Comparison of ENCODE assay signal across 11 cellular contexts in the genomic region with DNA sequence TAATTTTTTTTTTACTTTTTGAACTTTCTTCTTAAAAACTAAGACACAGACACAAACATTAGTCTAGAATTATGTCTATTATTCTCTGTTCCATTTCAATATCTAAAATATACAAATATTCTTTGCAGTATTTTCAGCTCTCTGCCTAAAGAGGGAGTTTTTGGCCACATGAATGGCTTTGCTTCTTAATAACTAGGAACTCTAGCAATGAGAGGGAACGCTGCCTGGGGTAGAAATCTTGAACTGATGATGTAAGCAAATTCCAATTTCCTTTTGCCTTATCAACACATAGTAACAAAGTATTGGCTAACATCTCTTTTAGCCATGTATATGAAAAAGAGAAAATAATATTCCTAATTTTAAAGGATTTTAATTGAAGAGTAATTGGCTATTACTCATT. TPM values are rescaled to one million over a fixed set of nuclear protein-coding genes. Genes with fewer than 3 reads are reported as not detected.
DNase-seq lines count a peak whose midpoint lies in the region; ATAC-seq and TF ChIP-seq lines count a peak whose summit lies in the region.
"Had no signal": no experiment of that assay in that cellular context is flagged by ENCODE, and none has a peak within 500 bp of the region (broad histone marks: within the 10 kb centered on the region; RNA-seq: fewer than 3 reads in every experiment).

No MANE protein-coding gene starts in this region.

- intact Hi-C loops in A673 (cut with micrococcal nuclease; ENCODE audit: unreplicated experiment), result no loop called here

- H3K9me3 ChIP-seq in A673 (ENCODE audit: low read depth, low read length, poor library complexity, severe bottlenecking), result no peaks in the 10 kb centered on the region

- H3K27ac ChIP-seq in A673 (ENCODE audit: low read depth, low read length, poor library complexity, severe bottlenecking) (no peak overlapping the region), VCaP (no peak overlapping the region)

- no TSS peak for BruUV-seq in A673 (replicated peaks; lab: Mats Ljungman, UMichigan)

- ATAC-seq in HG02884 (IDR thresholded peaks at IDR 0.05; ENCODE audit: unreplicated experiment), result no peak
- no peak for ATAC-seq in HG02642 (IDR thresholded peaks at IDR 0.05; ENCODE audit: poor library complexity, unreplicated experiment)
- ATAC-seq: activated T-cell treated with anti-CD3 and anti-CD28 coated beads, Interleukin-2, amount 50 U/mL, for 4 hours had no signal

- TF ChIP-seq CTCF in A673 (conservative IDR thresholded peaks at IDR 0.05; ENCODE audit: low read depth, low read length), result peak; percentile 22; the same call in 1 of the 2 replicates
- TF ChIP-seq CTCF in VCaP (conservative IDR thresholded peaks at IDR 0.05), result peak; percentile 37

- H3K4me1 ChIP-seq in A673 (ENCODE audit: insufficient read depth, low read length, poor library complexity, severe bottlenecking), result no peaks in the 10 kb centered on the region
- H3K4me1 ChIP-seq: HAP-1 had no signal

- H3K4me3 ChIP-seq in A673 (ENCODE audit: low read depth, low read length, poor library complexity, severe bottlenecking), result no peak overlapping the region
- H3K4me3 ChIP-seq: HAP-1 had no signal

- H3K27me3 ChIP-seq in A673 (replicated peaks; ENCODE audit: insufficient read depth, low read depth, low read length, poor library complexity), result no peaks in the 10 kb centered on the region

- H3K36me3 ChIP-seq in A673 (ENCODE audit: insufficient read depth, low read length, poor library complexity, severe bottlenecking), result no peaks in the 10 kb centered on the region
- H3K36me3 ChIP-seq: HAP-1 had no signal

- DNase-seq in A673 (ENCODE audit: low spot score) (peak; percentile 20), H4 (ENCODE audit: low spot score) (peak; percentile 18), iris pigment epithelial cell (ENCODE audit: low read depth) (peak; percentile 87), NCI-H1048 (lab: John Stamatoyannopoulos, UW) (no peak), NCI-H1436 (lab: John Stamatoyannopoulos, UW) (no peak)
- DNase-seq: activated T-cell treated with anti-CD3 and anti-CD28 coated beads, Interleukin-2, amount 50 U/mL, for 4 hours; COR-L47 had no signal

- POLR2A ChIA-PET in A673 (lab: Charles Lee; ENCODE audit: low non-redundant PET), result no interaction called here

- CTCF ChIA-PET in A673 (lab: Charles Lee), result no interaction called here

RNA-seq across cellular contexts. Expression of gene SLC25A46, which starts 51.9 kb away (rescaled TPM):
- total RNA-seq in A673 (2021), result 25.2 and 27.2 TPM in 2 replicates
- total RNA-seq in H4 (2014; rRNA removed; shearing (Covaris generic)), result 63.2 and 72.0 TPM in 2 replicates

Comparison
In these comparisons a context has a peak if more than half of its experiments do, and no peak if none do; other contexts are left out.
1. DNase-seq: peak in A673 (single experiment), H4 (single experiment) and iris pigment epithelial cell (single experiment); none in NCI-H1048 (single experiment) and NCI-H1436 (single experiment).